ENCODE assay signal across 24 cellular contexts in genomic region chr18:60209042-60209441, GRCh38.
"Had no signal": no experiment of that assay in that cellular context is flagged by ENCODE, and none has a peak within 500 bp of the region (broad histone marks: within the 10 kb centered on the region; RNA-seq: fewer than 3 reads in every experiment).

No MANE protein-coding gene starts in this region.

- H3K4me2 ChIP-seq: hepatocyte, neural progenitor cell, smooth muscle cell had no signal

- H3K27me3 ChIP-seq: esophagus muscularis mucosa, gastroesophageal sphincter, heart left ventricle, hepatocyte, neural progenitor cell, right lobe of liver, suprapubic skin, transverse colon, vagina had no signal

- H3K9me3 ChIP-seq: esophagus muscularis mucosa, gastroesophageal sphincter, heart left ventricle, right lobe of liver, suprapubic skin, transverse colon, vagina had no signal

- H3K4me1 ChIP-seq: esophagus muscularis mucosa, foreskin keratinocyte, gastroesophageal sphincter, heart left ventricle, neural progenitor cell, parathyroid adenoma, right lobe of liver, suprapubic skin, transverse colon, vagina had no signal

- H3K36me3 ChIP-seq: esophagus muscularis mucosa, gastroesophageal sphincter, heart left ventricle, neural progenitor cell, right lobe of liver, suprapubic skin, transverse colon, vagina had no signal

- H3K4me3 ChIP-seq: esophagus muscularis mucosa, gastroesophageal sphincter, heart left ventricle, hepatocyte, neural progenitor cell, right lobe of liver, smooth muscle cell, suprapubic skin, transverse colon, vagina had no signal

- DNase-seq: effector CD8-positive, alpha-beta T cell; endodermal cell; foreskin keratinocyte; heart left ventricle; kidney; midbrain; naive thymus-derived CD4-positive, alpha-beta T cell; right lobe of liver; stimulated activated CD4-positive, alpha-beta T cell treated with anti-CD3 and anti-CD28 coated beads, Interleukin-12 subunit alpha, Interleukin-12 subunit beta, amount 100 ng/mL, for 4 hours; stimulated activated CD4-positive, alpha-beta T cell treated with anti-CD3 and anti-CD28 coated beads, Interleukin-1b, Interleukin-23, amount 100 ng/mL, for 48 hours; stimulated activated CD4-positive, alpha-beta T cell treated with anti-CD3 and anti-CD28 coated beads, Interleukin-4, amount 100 ng/mL, for 1 hour; stimulated activated CD8-positive, alpha-beta memory T cell treated with anti-CD3 and anti-CD28 coated beads, Interleukin-4, amount 100 ng/mL, for 48 hours; stimulated activated naive CD4-positive, alpha-beta T cell; stimulated activated naive CD8-positive, alpha-beta T cell treated with anti-CD3 and anti-CD28 coated beads, Interleukin-15, amount 100 ng/mL, for 72 hours; transverse colon had no signal

- H3K9ac ChIP-seq: neural progenitor cell, parathyroid adenoma had no signal

- H3K27ac ChIP-seq: epithelial cell of prostate, esophagus muscularis mucosa, foreskin keratinocyte, gastroesophageal sphincter, heart left ventricle, hepatocyte, neural progenitor cell, parathyroid adenoma, right lobe of liver, suprapubic skin, transverse colon, vagina had no signal

- H3K79me2 ChIP-seq: hepatocyte, parathyroid adenoma had no signal

- H2AFZ ChIP-seq: hepatocyte, neural progenitor cell, parathyroid adenoma had no signal
